15 cellular contexts compared by ENCODE assay signal in genomic region chrX:19642517-19643109, GRCh38.
A peak's percentile ranks its signal among the peaks of the same experiment; 100 is the strongest.
DNase-seq lines count a peak whose midpoint lies in the region; ATAC-seq and TF ChIP-seq lines count a peak whose summit lies in the region.
"Had no signal": no experiment of that assay in that cellular context is flagged by ENCODE, and none has a peak within 500 bp of the region (broad histone marks: within the 10 kb centered on the region; RNA-seq: fewer than 3 reads in every experiment).

No MANE protein-coding gene starts in this region.

- H3K9me3 Mint-ChIP-seq in CD8-positive, alpha-beta T cell = no peaks in the 10 kb centered on the region
- H3K9me3 Mint-ChIP-seq in activated B cell treated with CpG ODN at 0.5 μM for 24 hours = no peaks in the 10 kb centered on the region
- H3K9me3 Mint-ChIP-seq in naive B cell = no peaks in the 10 kb centered on the region

- H3K4me1 ChIP-seq in CD8-positive, alpha-beta T cell (ENCODE audit: insufficient read depth, low read length) = no peaks in the 10 kb centered on the region
- H3K4me1 ChIP-seq: uterus had no signal

- CTCF ChIA-PET in CD8-positive, alpha-beta T cell (lab: Charles Lee) = no interaction called here
- CTCF ChIA-PET in activated B cell treated with CpG ODN at 0.5 μM for 24 hours (lab: Charles Lee) = interaction anchor here (0.5 kb wide), 1 partner anchor 171 kb away, joined by 3 read pairs; no protein-coding TSS in a partner anchor

- no peak overlapping the region for H3K4me3 ChIP-seq in CD8-positive, alpha-beta T cell (ENCODE audit: low read depth, low read length)
- H3K4me3 ChIP-seq: heart left ventricle, uterus had no signal

- DNase-seq in CD1c-positive myeloid dendritic cell (ENCODE audit: extremely low spot score) = peak; percentile 19
- DNase-seq in CD8-positive, alpha-beta T cell = no peak
- DNase-seq in activated B cell treated with CpG ODN at 0.5 μM for 24 hours = no peak
- DNase-seq in naive B cell = no peak
- no peak for DNase-seq in KG1 (lab: John Stamatoyannopoulos, UW)
- no peak for DNase-seq in stimulated activated CD4-positive, alpha-beta T cell treated with anti-CD3 and anti-CD28 coated beads, Interleukin-4, amount 100 ng/mL, for 24 hours
- no peak for DNase-seq in mesenteric fat pad (ENCODE audit: low spot score)
- DNase-seq: activated gamma-delta T cell, GF-D8, heart left ventricle, NCI-H524 treated with DMSO at 0.1 percent for 48 hours, PC-3, posterior cingulate gyrus, T1000, uterus had no signal

- intact Hi-C loops in CD8-positive, alpha-beta T cell (cut with DNase I, micrococcal nuclease) = no loop called here
- intact Hi-C loops in activated B cell treated with CpG ODN at 0.5 μM for 24 hours (cut with micrococcal nuclease) = no loop called here

- peak overlapping the region; percentile 71 for H3K27ac Mint-ChIP-seq in CD8-positive, alpha-beta T cell
- H3K27ac Mint-ChIP-seq in activated B cell treated with CpG ODN at 0.5 μM for 24 hours = peak overlapping the region; percentile 12
- H3K27ac Mint-ChIP-seq in naive B cell = peak overlapping the region in 4 of 6 donors; percentile 10 to 74 (median 32)

- POLR2A ChIA-PET in CD8-positive, alpha-beta T cell (lab: Charles Lee) = interaction anchor here (0.7 to 0.9 kb wide), 2 partner anchors 321 to 331 kb away, joined by 3 read pairs; no protein-coding TSS in a partner anchor
- POLR2A ChIA-PET in activated B cell treated with CpG ODN at 0.5 μM for 24 hours (lab: Charles Lee) = no interaction called here

- H3K9me3 ChIP-seq in CD8-positive, alpha-beta T cell (ENCODE audit: low read length) = no peaks in the 10 kb centered on the region
- H3K9me3 ChIP-seq: heart left ventricle, uterus had no signal

- peaks cover 6% of the 10 kb centered on the region for H3K36me3 ChIP-seq in CD8-positive, alpha-beta T cell (ENCODE audit: insufficient read depth, low read length)
- H3K36me3 ChIP-seq: uterus had no signal

- peaks cover 26% of the 10 kb centered on the region for H3K4me1 Mint-ChIP-seq in CD8-positive, alpha-beta T cell (ENCODE audit: low read depth)
- H3K4me1 Mint-ChIP-seq in activated B cell treated with CpG ODN at 0.5 μM for 24 hours (peaks cover 43% of the 10 kb centered on the region), naive B cell (peaks cover 18 to 50% (median 38%) of the 10 kb centered on the region in 3 donors)

- no peak overlapping the region for H3K4me3 Mint-ChIP-seq in CD8-positive, alpha-beta T cell
- H3K4me3 Mint-ChIP-seq in activated B cell treated with CpG ODN at 0.5 μM for 24 hours = no peak overlapping the region
- peak overlapping the region in 1 of 8 donors; percentile 45 for H3K4me3 Mint-ChIP-seq in naive B cell

- no peak for ATAC-seq in CD8-positive, alpha-beta T cell
- ATAC-seq in activated B cell treated with CpG ODN at 0.5 μM for 24 hours (ENCODE audit: low read depth) = no peak
- ATAC-seq in naive B cell (ENCODE audit: low read depth in 2 of 2) = no peak
- ATAC-seq: heart left ventricle, PC-3 had no signal

- H3K27me3 Mint-ChIP-seq in CD8-positive, alpha-beta T cell (ENCODE audit: low read depth) = no peaks in the 10 kb centered on the region
- H3K27me3 Mint-ChIP-seq in activated B cell treated with CpG ODN at 0.5 μM for 24 hours = no peaks in the 10 kb centered on the region
- H3K27me3 Mint-ChIP-seq in naive B cell = no peaks in the 10 kb centered on the region

- no peaks in the 10 kb centered on the region for H3K27me3 ChIP-seq in CD8-positive, alpha-beta T cell (ENCODE audit: insufficient read depth, low read length)
- H3K27me3 ChIP-seq: uterus had no signal

- peaks cover 63% of the 10 kb centered on the region for H3K36me3 Mint-ChIP-seq in CD8-positive, alpha-beta T cell
- peaks cover 30% of the 10 kb centered on the region for H3K36me3 Mint-ChIP-seq in activated B cell treated with CpG ODN at 0.5 μM for 24 hours (ENCODE audit: low read depth)
- H3K36me3 Mint-ChIP-seq in naive B cell = peaks cover 0 to under 1% of the 10 kb centered on the region in 2 donors

- H3K27ac ChIP-seq in CD8-positive, alpha-beta T cell (ENCODE audit: low read depth, low read length) = no peak overlapping the region
- H3K27ac ChIP-seq: heart left ventricle, uterus had no signal

- no peak for TF ChIP-seq CTCF in CD8-positive, alpha-beta T cell (IDR thresholded peaks at IDR 0.05)
- TF ChIP-seq CTCF in activated B cell treated with CpG ODN at 0.5 μM for 24 hours (IDR thresholded peaks at IDR 0.05) = no peak

Comparison
In these comparisons a context has a peak if more than half of its experiments do, and no peak if none do; other contexts are left out.
1. H3K27ac Mint-ChIP-seq: peak in every context shown above with its lines; median percentile 71 in CD8-positive, alpha-beta T cell; 32 in naive B cell; 12 in activated B cell treated with CpG ODN at 0.5 μM for 24 hours.